Comparison of ENCODE assay signal across 10 cellular contexts in the genomic region with DNA sequence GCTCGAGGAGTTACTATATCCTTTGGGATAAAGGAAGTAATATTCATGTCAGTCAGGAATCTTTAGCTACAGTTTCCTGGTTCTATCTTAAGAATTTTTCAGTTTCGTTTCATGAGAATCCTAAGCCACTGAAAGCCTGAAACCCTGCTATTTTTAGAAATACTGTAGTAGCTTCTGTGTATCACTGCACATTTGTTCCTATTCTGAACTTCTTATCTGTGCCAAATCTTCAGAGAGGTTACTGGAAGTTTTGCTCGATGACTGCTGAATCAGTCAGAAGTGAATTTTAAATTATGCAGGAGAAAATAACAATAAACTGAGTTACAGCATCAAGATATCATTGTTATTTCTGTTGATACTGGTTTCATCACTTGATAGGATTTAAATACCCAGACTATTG.
DNase-seq lines count a peak whose midpoint lies in the region; ATAC-seq, FAIRE-seq and TF ChIP-seq lines count a peak whose summit lies in the region.
"Had no signal": no experiment of that assay in that cellular context is flagged by ENCODE, and none has a peak within 500 bp of the region (broad histone marks: within the 10 kb centered on the region; RNA-seq: fewer than 3 reads in every experiment).

No MANE protein-coding gene starts in this region.

- TF ChIP-seq CTCF in body of pancreas (IDR thresholded peaks at IDR 0.05) (no peak), retinal pigment epithelial cell (conservative IDR thresholded peaks at IDR 0.05; ENCODE audit: low read depth, low read length) (no peak)

- H3K36me3 ChIP-seq in body of pancreas (replicated peaks in 1 of 2; ENCODE audit: insufficient read depth in 1 of 2, low read depth in 2 of 2) (no peaks in the 10 kb centered on the region), small intestine (ENCODE audit: control insufficient read depth in 2 of 2, insufficient read depth in 2 of 2, low read length in 2 of 2) (no peaks in the 10 kb centered on the region)

- no peak for FAIRE-seq in small intestine (lab: Jason Lieb, UNC)

- WGBS in body of pancreas, 2 donors, result 37 to 43% methylated on average over 3 of the region's 3 CpGs
- 10 to 22% (median 15%) methylated on average over 3 of the region's 3 CpGs for WGBS in small intestine, 3 donors

- DNase-seq in body of pancreas (no peak), retinal pigment epithelial cell (ENCODE audit: low read depth) (peak; percentile 13), immature natural killer cell (no peak), small intestine (no peak), KG1 (lab: John Stamatoyannopoulos, UW) (no peak), CD1c-positive myeloid dendritic cell (ENCODE audit: extremely low spot score) (no peak)
- DNase-seq: NCI-H526 had no signal

- no peak overlapping the region for H3K4me3 ChIP-seq in body of pancreas
- H3K4me3 ChIP-seq in retinal pigment epithelial cell (ENCODE audit: low read length), result no peak overlapping the region
- no peak overlapping the region for H3K4me3 ChIP-seq in small intestine (ENCODE audit: low read depth in 1 of 2, low read length in 2 of 2)

- TF ChIP-seq POLR2A in body of pancreas (IDR thresholded peaks at IDR 0.05), result no peak

- ATAC-seq in GM18909 (IDR thresholded peaks at IDR 0.05; ENCODE audit: poor library complexity, unreplicated experiment) (peak; percentile 62), HG03108 (IDR thresholded peaks at IDR 0.05; ENCODE audit: unreplicated experiment) (peak; percentile 65), body of pancreas (peak; percentile 21)

- H3K9me3 ChIP-seq in body of pancreas, result no peaks in the 10 kb centered on the region
- H3K9me3 ChIP-seq in small intestine (ENCODE audit: control insufficient read depth, low read depth), result no peaks in the 10 kb centered on the region

- H3K27me3 Mint-ChIP-seq in immature natural killer cell (ENCODE audit: low read depth in 3 of 3), result peaks cover 0 to 3% (median 3%) of the 10 kb centered on the region in 3 donors

- H3K27ac Mint-ChIP-seq in immature natural killer cell, result no peak overlapping the region
- H3K27ac Mint-ChIP-seq: activated T-helper 2 cell treated with anti-CD3 and anti-CD28 coated beads, Interferon-gamma antibody, Interleukin-2, Interleukin-4, amounts not matched to agents 10 μg/mL and 5 μg/mL and 100 μg/mL, durations not matched to agents 14 hours and 24 hours and 36 hours had no signal

- H3K4me1 ChIP-seq in body of pancreas (no peaks in the 10 kb centered on the region), small intestine (ENCODE audit: control insufficient read depth in 2 of 2, insufficient read depth in 1 of 2, low read depth in 1 of 2, low read length in 1 of 2) (no peaks in the 10 kb centered on the region)

- H3K27me3 ChIP-seq in body of pancreas (no peaks in the 10 kb centered on the region), small intestine (ENCODE audit: control insufficient read depth in 2 of 2, insufficient read depth in 2 of 2, low read length in 2 of 2) (no peaks in the 10 kb centered on the region)

- H3K4me3 Mint-ChIP-seq in immature natural killer cell, result no peak overlapping the region

- H3K4me1 Mint-ChIP-seq in immature natural killer cell, result no peaks in the 10 kb centered on the region

- H3K27ac ChIP-seq in body of pancreas (peak overlapping the region in 1 of 4 donors; percentile 18), small intestine (ENCODE audit: low read depth in 1 of 2, low read length in 1 of 2) (no peak overlapping the region)

- intact Hi-C loops in body of pancreas (cut with DNase I), result no loop called here

- no peaks in the 10 kb centered on the region for H3K9me3 Mint-ChIP-seq in immature natural killer cell
- H3K9me3 Mint-ChIP-seq: activated T-helper 2 cell treated with anti-CD3 and anti-CD28 coated beads, Interferon-gamma antibody, Interleukin-2, Interleukin-4, amounts not matched to agents 10 μg/mL and 5 μg/mL and 100 μg/mL, durations not matched to agents 14 hours and 24 hours and 36 hours had no signal

- no peaks in the 10 kb centered on the region for H3K36me3 Mint-ChIP-seq in immature natural killer cell
